19 cellular contexts compared by ENCODE assay signal in the genomic region with DNA sequence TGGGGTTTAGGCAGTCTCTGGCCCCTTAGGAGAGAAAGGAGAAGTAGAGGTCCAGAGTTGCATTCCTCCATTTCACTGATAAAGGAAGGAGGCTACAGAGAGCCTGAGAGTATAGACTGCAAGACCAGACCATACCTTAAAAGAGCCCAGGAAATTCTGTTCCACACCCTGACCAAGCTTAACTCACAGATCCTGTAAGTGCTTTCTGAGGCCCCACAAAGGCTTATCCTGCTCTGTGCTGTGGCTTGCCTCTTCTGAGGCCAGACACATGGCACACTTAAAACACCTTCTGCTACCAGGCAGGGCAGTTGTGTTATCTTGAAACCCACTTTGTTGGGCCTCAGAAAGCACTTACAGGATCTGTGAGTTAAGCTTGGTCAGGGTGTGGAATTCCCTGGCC. TPM values are rescaled to one million over a fixed set of nuclear protein-coding genes. Genes with fewer than 3 reads are reported as not detected.
DNase-seq lines count a peak whose midpoint lies in the region; TF ChIP-seq lines count a peak whose summit lies in the region.
"Had no signal": no experiment of that assay in that cellular context is flagged by ENCODE, and none has a peak within 500 bp of the region (broad histone marks: within the 10 kb centered on the region; RNA-seq: fewer than 3 reads in every experiment).

No MANE protein-coding gene starts in this region.

- H3K9me3 Mint-ChIP-seq in activated CD4-positive, alpha-beta T cell treated with anti-CD3 and anti-CD28 coated beads, Interleukin-2, amount 10 ng/mL, durations not matched to agents 7 days and 5 days = no peaks in the 10 kb centered on the region
- no peaks in the 10 kb centered on the region for H3K9me3 Mint-ChIP-seq in activated naive CD8-positive, alpha-beta T cell treated with anti-CD3 and anti-CD28 coated beads for 36 hours

- H3K79me2 ChIP-seq in osteoblast (ENCODE audit: insufficient read depth, low read length) = no peaks in the 10 kb centered on the region

- H3K27me3 ChIP-seq in osteoblast (ENCODE audit: insufficient read depth, low read length) (no peaks in the 10 kb centered on the region), thyroid gland (no peaks in the 10 kb centered on the region)
- H3K27me3 ChIP-seq: gastrocnemius medialis, left lung had no signal

- no peak overlapping the region for H3K4me2 ChIP-seq in osteoblast (ENCODE audit: insufficient read depth, low read length)

- no peaks in the 10 kb centered on the region for H4K20me1 ChIP-seq in osteoblast (ENCODE audit: insufficient read depth, low read length)

- intact Hi-C loops in thyroid gland (cut with DNase I) = no loop called here

- H3K4me1 ChIP-seq in osteoblast (ENCODE audit: insufficient read depth, low read length) = peaks cover 58% of the 10 kb centered on the region
- H3K4me1 ChIP-seq in thyroid gland = no peaks in the 10 kb centered on the region
- H3K4me1 ChIP-seq: gastrocnemius medialis, left lung had no signal

- H3K27ac ChIP-seq in osteoblast (ENCODE audit: low read depth, low read length) = peak overlapping the region; percentile 89
- no peak overlapping the region for H3K27ac ChIP-seq in thyroid gland
- H3K27ac ChIP-seq: C4-2B, gastrocnemius medialis, left lung, thoracic aorta had no signal

- POLR2A ChIA-PET in activated CD4-positive, alpha-beta T cell treated with anti-CD3 and anti-CD28 coated beads, Interleukin-2, amount 10 ng/mL, durations not matched to agents 7 days and 5 days (lab: Charles Lee) = no interaction called here

- CTCF ChIA-PET in activated CD4-positive, alpha-beta T cell treated with anti-CD3 and anti-CD28 coated beads, Interleukin-2, amount 10 ng/mL, durations not matched to agents 7 days and 5 days (lab: Charles Lee) = interaction anchor here (0.9 kb wide), 1 partner anchor 26 kb away, joined by 3 read pairs; no protein-coding TSS in a partner anchor

- peaks cover 37% of the 10 kb centered on the region for H3K4me1 Mint-ChIP-seq in activated CD4-positive, alpha-beta T cell treated with anti-CD3 and anti-CD28 coated beads, Interleukin-2, amount 10 ng/mL, durations not matched to agents 7 days and 5 days
- H3K4me1 Mint-ChIP-seq in activated naive CD8-positive, alpha-beta T cell treated with anti-CD3 and anti-CD28 coated beads for 36 hours = peaks cover 28% of the 10 kb centered on the region

- no peak for DNase-seq in activated CD4-positive, alpha-beta T cell treated with anti-CD3 and anti-CD28 coated beads, Interleukin-2, amount 10 ng/mL, durations not matched to agents 7 days and 5 days
- no peak for DNase-seq in activated CD4-positive, alpha-beta T cell treated with anti-CD3 and anti-CD28 coated beads, Interleukin-2, amount 50 U/mL, for 1 hour
- DNase-seq in KBM-7 (peak; percentile 32), osteoblast (ENCODE audit: insufficient read length, low spot score, missing footprints) (no peak), thyroid gland (no peak), iPS-NIHi11 (ENCODE audit: low spot score) (no peak)
- DNase-seq in activated naive CD8-positive, alpha-beta T cell treated with anti-CD3 and anti-CD28 coated beads for 36 hours = no peak
- no peak for DNase-seq in stimulated activated naive CD4-positive, alpha-beta T cell (lab: John Stamatoyannopoulos, UW)
- DNase-seq: gastrocnemius medialis; GDM1; KG1; left lung; NCI-H1092 treated with DMSO at 0.1 percent for 48 hours; NCI-H510A treated with DMSO at 0.1 percent for 48 hours; stimulated activated CD4-positive, alpha-beta T cell treated with anti-CD3 and anti-CD28 coated beads, Interleukin-4, amount 100 ng/mL, for 24 hours had no signal

- TF ChIP-seq CTCF in osteoblast (IDR thresholded peaks at IDR 0.05; ENCODE audit: extremely low read depth, low read depth, low read length) = no peak
- no peak for TF ChIP-seq CTCF in thyroid gland (IDR thresholded peaks at IDR 0.05)

- no peak overlapping the region for H3K4me3 ChIP-seq in osteoblast (ENCODE audit: insufficient read depth, low read length)
- H3K4me3 ChIP-seq in thyroid gland (replicated peaks in 1 of 3) = no peak overlapping the region
- H3K4me3 ChIP-seq: gastrocnemius medialis, GM12878, left lung, skin epidermis, thoracic aorta had no signal

- H3K9me3 ChIP-seq in osteoblast (ENCODE audit: low read depth, low read length) (no peaks in the 10 kb centered on the region), thyroid gland (no peaks in the 10 kb centered on the region)
- H3K9me3 ChIP-seq: gastrocnemius medialis, left lung, thoracic aorta had no signal

- H3K27me3 Mint-ChIP-seq in activated CD4-positive, alpha-beta T cell treated with anti-CD3 and anti-CD28 coated beads, Interleukin-2, amount 10 ng/mL, durations not matched to agents 7 days and 5 days = no peaks in the 10 kb centered on the region
- no peaks in the 10 kb centered on the region for H3K27me3 Mint-ChIP-seq in activated naive CD8-positive, alpha-beta T cell treated with anti-CD3 and anti-CD28 coated beads for 36 hours

- H3K36me3 Mint-ChIP-seq in activated CD4-positive, alpha-beta T cell treated with anti-CD3 and anti-CD28 coated beads, Interleukin-2, amount 10 ng/mL, durations not matched to agents 7 days and 5 days (ENCODE audit: low read depth) = peaks cover 5% of the 10 kb centered on the region
- peaks cover 3% of the 10 kb centered on the region for H3K36me3 Mint-ChIP-seq in activated naive CD8-positive, alpha-beta T cell treated with anti-CD3 and anti-CD28 coated beads for 36 hours

- peak overlapping the region; percentile 31 for H3K27ac Mint-ChIP-seq in activated CD4-positive, alpha-beta T cell treated with anti-CD3 and anti-CD28 coated beads, Interleukin-2, amount 10 ng/mL, durations not matched to agents 7 days and 5 days
- H3K27ac Mint-ChIP-seq in activated naive CD8-positive, alpha-beta T cell treated with anti-CD3 and anti-CD28 coated beads for 36 hours = peak overlapping the region; percentile 60

- H3K4me3 Mint-ChIP-seq in activated CD4-positive, alpha-beta T cell treated with anti-CD3 and anti-CD28 coated beads, Interleukin-2, amount 10 ng/mL, durations not matched to agents 7 days and 5 days = no peak overlapping the region
- H3K4me3 Mint-ChIP-seq in activated naive CD8-positive, alpha-beta T cell treated with anti-CD3 and anti-CD28 coated beads for 36 hours = no peak overlapping the region

- H3K36me3 ChIP-seq in osteoblast (ENCODE audit: insufficient read depth, low read length) (no peaks in the 10 kb centered on the region), thyroid gland (no peaks in the 10 kb centered on the region)
- H3K36me3 ChIP-seq: gastrocnemius medialis, left lung, thoracic aorta had no signal

- peak overlapping the region; percentile 26 for H2AFZ ChIP-seq in osteoblast (ENCODE audit: low read length)

- TF ChIP-seq POLR2A in thyroid gland (IDR thresholded peaks at IDR 0.05) = no peak

- in situ Hi-C loops in KBM-7 (cut with MboI; ENCODE audit: low pct_unique_long_range_greater_than_20kb, low sequenced_read_pairs) = no loop called here

RNA-seq across cellular contexts. Expression of a gene that starts 39.1 kb away (rescaled TPM):
- total RNA-seq in activated CD4-positive, alpha-beta T cell treated with anti-CD3 and anti-CD28 coated beads, Interleukin-2, amount 10 ng/mL, durations not matched to agents 7 days and 5 days = under 1 TPM; 0.47 to 0.54 TPM
- total RNA-seq in activated naive CD8-positive, alpha-beta T cell treated with anti-CD3 and anti-CD28 coated beads for 36 hours = 1 to 10 TPM in 1 of 2 experiments, under 1 TPM in 1; 0.74 to 2.4 TPM
- total RNA-seq in osteoblast (0.36 and 1.5 TPM in 2 replicates), thyroid gland (1 to 10 TPM; 6.3 to 7.5 (median 6.8) TPM)
